In the genomic region with DNA sequence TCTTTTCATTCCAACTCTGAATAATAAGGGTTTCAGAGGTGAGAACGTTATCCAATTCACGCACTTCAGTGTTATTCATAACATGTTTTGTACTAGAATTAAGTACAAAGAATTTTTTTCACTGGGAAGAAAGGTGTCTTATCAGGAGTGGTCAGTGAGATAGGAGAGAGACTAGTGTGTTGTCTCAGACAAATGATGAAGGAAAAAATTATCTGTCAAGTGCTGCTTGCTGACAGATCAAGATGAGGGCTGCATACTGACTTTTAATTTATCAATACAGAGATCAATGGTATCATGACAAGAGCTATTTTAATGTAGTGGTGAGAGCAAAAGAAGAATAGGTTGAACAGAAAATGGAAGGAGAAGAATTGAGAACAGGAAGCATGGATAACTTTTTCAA, we compare ENCODE assay signal across 26 cellular contexts.
A peak's percentile ranks its signal among the peaks of the same experiment; 100 is the strongest.
DNase-seq lines count a peak whose midpoint lies in the region; ATAC-seq, FAIRE-seq and TF ChIP-seq lines count a peak whose summit lies in the region.
"Had no signal": no experiment of that assay in that cellular context is flagged by ENCODE, and none has a peak within 500 bp of the region (broad histone marks: within the 10 kb centered on the region; RNA-seq: fewer than 3 reads in every experiment).

No MANE protein-coding gene starts in this region.

- no peak overlapping the region for H3K23ac ChIP-seq in IMR-90 (ENCODE audit: low read depth, low read length)

- H3K27ac Mint-ChIP-seq in GM23338 = no peak overlapping the region; the same call in 1 of the 2 replicates
- H3K27ac Mint-ChIP-seq: CD14-positive monocyte; CD4-positive, alpha-beta memory T cell; CD4-positive, CD25-positive, alpha-beta regulatory T cell; CD8-positive, alpha-beta memory T cell had no signal

- no peaks in the 10 kb centered on the region for H3K27me3 Mint-ChIP-seq in GM23338 (ENCODE audit: insufficient read depth, low read depth, poor library complexity)
- H3K27me3 Mint-ChIP-seq: CD4-positive, alpha-beta memory T cell; CD4-positive, CD25-positive, alpha-beta regulatory T cell; CD8-positive, alpha-beta memory T cell had no signal

- H3K27me3 ChIP-seq in GM23338 (ENCODE audit: insufficient read depth) = no peaks in the 10 kb centered on the region
- no peaks in the 10 kb centered on the region for H3K27me3 ChIP-seq in IMR-90 (ENCODE audit: control insufficient read depth, insufficient read depth, low read length)
- no peaks in the 10 kb centered on the region for H3K27me3 ChIP-seq in K562 (ENCODE audit: control insufficient read depth in 2 of 2, insufficient read depth in 2 of 2, low read length in 2 of 2)
- no peaks in the 10 kb centered on the region for H3K27me3 ChIP-seq in WERI-Rb-1 (ENCODE audit: insufficient read depth, low read depth, severe bottlenecking)
- H3K27me3 ChIP-seq: BE2C, BLaER1 had no signal

- H3K4me1 Mint-ChIP-seq in GM23338 = peaks cover 5% of the 10 kb centered on the region; the same call in 2 of the 3 replicates
- H3K4me1 Mint-ChIP-seq: CD14-positive monocyte; CD4-positive, alpha-beta memory T cell; CD4-positive, CD25-positive, alpha-beta regulatory T cell; CD8-positive, alpha-beta memory T cell had no signal

- no peak overlapping the region for H2BK120ac ChIP-seq in IMR-90 (ENCODE audit: low read depth, low read length)

- no peak overlapping the region for H2BK5ac ChIP-seq in IMR-90 (ENCODE audit: low read depth, low read length, poor library complexity, severe bottlenecking)

- H4K5ac ChIP-seq in IMR-90 (ENCODE audit: low read depth, low read length) = no peak overlapping the region

- no peaks in the 10 kb centered on the region for H3K9me3 Mint-ChIP-seq in GM23338

- peaks cover 6% of the 10 kb centered on the region; the same call in 1 of the 2 replicates for H3K4me1 ChIP-seq in GM23338 (ENCODE audit: insufficient read depth)
- peaks cover 6% of the 10 kb centered on the region for H3K4me1 ChIP-seq in IMR-90 (ENCODE audit: control insufficient read depth, insufficient read depth, low read length)
- H3K4me1 ChIP-seq in K562 (replicated peaks in 1 of 2; ENCODE audit: control insufficient read depth in 2 of 2, insufficient read depth in 2 of 2, low read length in 2 of 2) = no peaks in the 10 kb centered on the region
- H3K4me1 ChIP-seq: BLaER1 had no signal

- no peaks in the 10 kb centered on the region for H3K79me1 ChIP-seq in IMR-90 (ENCODE audit: low read depth in 1 of 2, low read length in 2 of 2)

- H3K36me3 Mint-ChIP-seq in GM23338 (ENCODE audit: low read depth) = no peaks in the 10 kb centered on the region
- H3K36me3 Mint-ChIP-seq: CD14-positive monocyte; CD4-positive, alpha-beta memory T cell; CD4-positive, CD25-positive, alpha-beta regulatory T cell; CD8-positive, alpha-beta memory T cell had no signal

- TF ChIP-seq CTCF in GM23338 (conservative IDR thresholded peaks at IDR 0.05; ENCODE audit: low read depth in 2 of 2) = no peak
- TF ChIP-seq CTCF in IMR-90 (conservative IDR thresholded peaks at IDR 0.05; ENCODE audit: low read depth, low read length) = no peak
- TF ChIP-seq CTCF in K562 (IDR thresholded peaks at IDR 0.05 in 2 of 3, conservative IDR thresholded peaks at IDR 0.05 in 1 of 3; ENCODE audit: insufficient read depth in 2 of 3, low read depth in 1 of 3, low read length in 3 of 3) = no peak
- TF ChIP-seq CTCF in WERI-Rb-1 (IDR thresholded peaks at IDR 0.05; ENCODE audit: low read depth, low read length) = no peak

- H3K18ac ChIP-seq in IMR-90 (ENCODE audit: low read depth, low read length) = peak overlapping the region; percentile 35; the same call in 1 of the 2 replicates

- no peak overlapping the region for H3K4me3 Mint-ChIP-seq in GM23338
- H3K4me3 Mint-ChIP-seq: CD14-positive monocyte; CD4-positive, alpha-beta memory T cell; CD4-positive, CD25-positive, alpha-beta regulatory T cell; CD8-positive, alpha-beta memory T cell had no signal

- no peak overlapping the region for H3K4me3 ChIP-seq in GM23338
- H3K4me3 ChIP-seq in IMR-90 (ENCODE audit: insufficient read depth, low read depth, low read length) = no peak overlapping the region
- no peak overlapping the region for H3K4me3 ChIP-seq in K562
- no peak overlapping the region for H3K4me3 ChIP-seq in WERI-Rb-1 (ENCODE audit: low read depth, low read length)
- H3K4me3 ChIP-seq: BLaER1, GM12878 had no signal

- H3K9ac ChIP-seq in IMR-90 (ENCODE audit: low read depth, low read length) = no peak overlapping the region
- no peak overlapping the region for H3K9ac ChIP-seq in K562 (ENCODE audit: insufficient read depth in 1 of 2, low read depth in 2 of 2, low read length in 2 of 2)
- H3K9ac ChIP-seq: BLaER1 had no signal

- CTCF ChIA-PET in IMR-90 (lab: Yijun Ruan, JAX) = no interaction called here
- CTCF ChIA-PET in K562 (lab: Yijun Ruan, JAX; ENCODE audit: low intra/inter-chr PET ratio) = no interaction called here

- no peak overlapping the region for H2AFZ ChIP-seq in GM23338
- no peak overlapping the region for H2AFZ ChIP-seq in IMR-90 (replicated peaks; ENCODE audit: low read length, poor library complexity)
- H2AFZ ChIP-seq in K562 (ENCODE audit: low read depth, low read length) = no peak overlapping the region

- no peaks in the 10 kb centered on the region for H3K9me2 ChIP-seq in GM23338 (ENCODE audit: insufficient read depth)

- no peak overlapping the region for H3K14ac ChIP-seq in IMR-90 (replicated peaks; ENCODE audit: low read depth, low read length)

- H3F3A ChIP-seq in GM23338 (replicated peaks; ENCODE audit: low read depth) = no peaks in the 10 kb centered on the region

- H3K9me3 ChIP-seq in IMR-90 (ENCODE audit: control insufficient read depth, insufficient read depth, low read length) = peaks cover 2% of the 10 kb centered on the region; the same call in 1 of the 2 replicates
- H3K9me3 ChIP-seq in K562 (replicated peaks; ENCODE audit: control insufficient read depth, insufficient read depth, low read depth, low read length) = 0 out of 2 replicates have a peak, but pooled peaks cover 2% of the 10 kb centered on the region
- H3K9me3 ChIP-seq in WERI-Rb-1 (ENCODE audit: severe bottlenecking) = no peaks in the 10 kb centered on the region
- H3K9me3 ChIP-seq: BE2C, BLaER1 had no signal

- ATAC-seq in GM23338 (no peak), IMR-90 (ENCODE audit: low read depth) (no peak), K562 (no peak), GM21786 (IDR thresholded peaks at IDR 0.05; ENCODE audit: unreplicated experiment) (no peak)
- ATAC-seq: GM12878 had no signal

- no peaks in the 10 kb centered on the region for H3K36me3 ChIP-seq in GM23338 (ENCODE audit: insufficient read depth)
- no peaks in the 10 kb centered on the region for H3K36me3 ChIP-seq in IMR-90 (ENCODE audit: control insufficient read depth, insufficient read depth, low read length)
- H3K36me3 ChIP-seq in K562 (ENCODE audit: control insufficient read depth, insufficient read depth, low read length) = no peaks in the 10 kb centered on the region
- no peaks in the 10 kb centered on the region for H3K36me3 ChIP-seq in WERI-Rb-1
- H3K36me3 ChIP-seq: BE2C, BLaER1 had no signal

- H2AK9ac ChIP-seq in IMR-90 (replicated peaks; ENCODE audit: low read depth, low read length, poor library complexity) = no peak overlapping the region

- no peaks in the 10 kb centered on the region for H3K79me2 ChIP-seq in GM23338 (replicated peaks; ENCODE audit: insufficient read depth)
- no peaks in the 10 kb centered on the region for H3K79me2 ChIP-seq in K562 (ENCODE audit: control insufficient read depth, insufficient read depth, low read length)

- WGBS in IMR-90 (ENCODE audit: extremely low coverage in 2 of 2, insufficient read length in 1 of 2), 2 experiments = no CpG with 5 or more reads among the region's 2 CpGs
- 3% methylated on average over 2 of the region's 2 CpGs for WGBS in K562 (ENCODE audit: insufficient coverage, low coverage, missing lambda C conversion rate)

- no peak overlapping the region for H2AK5ac ChIP-seq in IMR-90 (ENCODE audit: low read depth, low read length)

- H4K20me1 ChIP-seq in GM23338 (replicated peaks; ENCODE audit: insufficient read depth) (no peaks in the 10 kb centered on the region), IMR-90 (ENCODE audit: insufficient read depth, low read length) (no peaks in the 10 kb centered on the region), K562 (replicated peaks; ENCODE audit: control insufficient read depth, insufficient read depth, low read length) (no peaks in the 10 kb centered on the region)
- H4K20me1 ChIP-seq: BLaER1 had no signal

- H3K27ac ChIP-seq in GM23338 (ENCODE audit: low read depth) (no peak overlapping the region), IMR-90 (ENCODE audit: insufficient read depth, low read length) (no peak overlapping the region), K562 (ENCODE audit: extremely low read depth, low read depth, low read length) (no peak overlapping the region), WERI-Rb-1 (no peak overlapping the region)
- H3K27ac ChIP-seq: BLaER1 had no signal

- TF ChIP-seq RAD21 in IMR-90 (IDR thresholded peaks at IDR 0.05; ENCODE audit: low read length) (no peak), K562 (CRISPR knock-in tag; conservative IDR thresholded peaks at IDR 0.05 in 1 of 2, IDR thresholded peaks at IDR 0.05 in 1 of 2) (no peak)

- H3K9me1 ChIP-seq in IMR-90 (ENCODE audit: insufficient read depth, low read length) (no peaks in the 10 kb centered on the region), K562 (ENCODE audit: control insufficient read depth, insufficient read depth, low read length) (no peaks in the 10 kb centered on the region)

- no peak overlapping the region for H3K4ac ChIP-seq in IMR-90 (ENCODE audit: low read depth, low read length)

- DNase-seq in GM23338 (ENCODE audit: low spot score) (no peak), IMR-90 (no peak), K562 (ENCODE audit: extremely low read depth in 1 of 4, low spot score in 3 of 4) (peak in 1 of 4 experiments; percentile 11), WERI-Rb-1 (no peak), RCC 7860 (ENCODE audit: low spot score) (no peak)
- DNase-seq: 8988T; ACHN; BE2C; C1 segment of cervical spinal cord; CD4-positive, alpha-beta memory T cell; CD4-positive, CD25-positive, alpha-beta regulatory T cell; CD8-positive, alpha-beta memory T cell; COR-L47; DMS 273 treated with DMSO at 0.1 percent for 48 hours; DMS153; DMS53; DMS79; DND-41; EL; GDM1 had no signal

- TF ChIP-seq POLR2A in IMR-90 (IDR thresholded peaks at IDR 0.05; ENCODE audit: low read depth, low read length) = no peak
- no peak for TF ChIP-seq POLR2A in K562 (conservative IDR thresholded peaks at IDR 0.05)

- peak overlapping the region; percentile 42; the same call in 1 of the 2 replicates for H2BK20ac ChIP-seq in IMR-90 (ENCODE audit: low read depth, low read length)

- FAIRE-seq in K562 (lab: Jason Lieb, UNC) (no peak), RCC 7860 (lab: Jason Lieb, UNC) (no peak)
- FAIRE-seq: GM12878, GM12892, GM18507 had no signal

- H4K91ac ChIP-seq in IMR-90 (ENCODE audit: insufficient read depth, low read depth, low read length) = no peak overlapping the region

- no TSS peak for BruUV-seq in IMR-90 (replicated peaks; lab: Mats Ljungman, UMichigan)
- no TSS peak for BruUV-seq in K562 (replicated peaks; lab: Mats Ljungman, UMichigan)

- no peak overlapping the region for H2BK15ac ChIP-seq in IMR-90 (ENCODE audit: low read depth, low read length)

- TF ChIP-seq EP300 in K562 (IDR thresholded peaks at IDR 0.05; ENCODE audit: low read length) = no peak

- dilution Hi-C loops in IMR-90 (cut with HindIII; ENCODE audit: low sequenced_read_pairs, unreplicated experiment) = no loop called here

- H3K4me2 ChIP-seq in GM23338 (0 out of 2 replicates have a peak overlapping the region, but pooled peaks have one; percentile 4), IMR-90 (ENCODE audit: low read depth, low read length) (no peak overlapping the region), K562 (ENCODE audit: insufficient read depth, low read length) (no peak overlapping the region)
- H3K4me2 ChIP-seq: BLaER1 had no signal

- in situ Hi-C loops in IMR-90 (cut with MboI; ENCODE audit: low sequenced_read_pairs) (no loop called here), K562 (cut with MboI) (no loop called here)

- POLR2A ChIA-PET in IMR-90 (lab: Charles Lee; ENCODE audit: unreplicated experiment) (no interaction called here), K562 (lab: Yijun Ruan, JAX) (no interaction called here)

- no peak overlapping the region for H3K56ac ChIP-seq in IMR-90 (ENCODE audit: extremely low read depth, insufficient read depth, low read length)

- no peak overlapping the region for H4K8ac ChIP-seq in IMR-90 (ENCODE audit: low read depth in 2 of 2, low read length in 2 of 2)

- intact Hi-C loops in IMR-90 (cut with micrococcal nuclease) (loop anchor here (5.0 kb wide), 1 partner anchor 44 kb away; no protein-coding TSS in a partner anchor), K562 (cut with micrococcal nuclease) (no loop called here)
